ENCODE assay signal across 7 cellular contexts in the genomic region with DNA sequence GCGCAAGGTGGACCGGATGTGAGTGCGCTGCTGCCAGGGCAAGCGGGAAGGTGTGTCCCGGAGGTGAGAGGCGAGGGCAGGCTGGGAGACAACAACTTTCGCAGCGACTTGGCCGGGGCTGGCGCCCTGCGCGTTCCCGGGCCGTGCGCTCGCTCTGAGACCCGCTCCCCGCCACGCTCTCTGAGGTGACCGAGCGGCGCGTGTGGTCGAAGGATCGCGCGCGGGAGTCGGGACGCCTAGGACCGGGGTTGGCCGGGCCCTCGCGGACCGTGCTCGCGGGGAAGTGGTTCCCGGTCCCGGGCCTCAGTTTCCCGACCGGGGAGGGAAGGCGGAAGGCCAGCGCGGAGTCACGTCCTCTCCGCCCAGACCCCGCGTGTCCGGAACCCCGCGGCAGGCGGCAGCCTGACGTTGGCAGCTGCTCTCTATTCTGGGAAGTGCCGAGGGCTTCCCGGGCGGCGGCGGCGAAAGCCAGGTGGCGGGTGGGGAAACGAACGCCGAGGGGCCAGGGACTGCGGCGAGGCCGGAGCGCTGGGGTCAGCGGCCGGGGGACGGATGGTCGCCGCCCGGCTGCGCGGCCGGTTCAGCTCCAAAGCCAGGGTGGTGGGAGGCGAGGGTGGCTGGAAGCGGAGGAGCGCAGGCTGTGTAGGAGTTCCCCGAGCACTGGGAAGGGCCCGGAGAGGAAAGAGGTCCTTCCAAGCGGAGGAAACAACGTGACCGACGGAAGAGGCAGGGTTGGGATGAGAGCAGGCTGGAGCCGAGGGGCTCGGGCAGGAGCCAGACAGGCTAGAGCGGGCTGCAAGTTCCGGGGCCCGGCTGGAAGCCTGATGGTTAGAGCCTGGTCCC. TPM values are rescaled to one million over a fixed set of nuclear protein-coding genes. Genes with fewer than 3 reads are reported as not detected.
DNase-seq lines count a peak whose midpoint lies in the region; ATAC-seq and TF ChIP-seq lines count a peak whose summit lies in the region.

No MANE protein-coding gene starts in this region.

- peak; percentile 72 for DNase-seq in astrocyte of the hippocampus (ENCODE audit: low read depth, low spot score)
- peak; percentile 82 for DNase-seq in spleen
- DNase-seq in NAMALWA (ENCODE audit: low spot score): no peak

- intact Hi-C loops in spleen (cut with DNase I; ENCODE audit: low total_unique reads): no loop called here

- WGBS in spleen, 5 donors: 3 to 18% (median 5%) methylated on average over 16 to 90 of the region's 90 CpGs

- peaks cover 33% of the 10 kb centered on the region for H3K36me3 ChIP-seq in iPS-20b (ENCODE audit: insufficient read depth, low read depth, low read length)
- no peaks in the 10 kb centered on the region for H3K36me3 ChIP-seq in spleen

- ATAC-seq in GM18517 (IDR thresholded peaks at IDR 0.05; ENCODE audit: unreplicated experiment) (peak; percentile 27), HG02970 (IDR thresholded peaks at IDR 0.05; ENCODE audit: low FRiP score, unreplicated experiment) (peak; percentile 33)

- no peak for TF ChIP-seq POLR2A in spleen (IDR thresholded peaks at IDR 0.05)

- no peak for TF ChIP-seq CTCF in spleen (IDR thresholded peaks at IDR 0.05 in 8 of 11, conservative IDR thresholded peaks at IDR 0.05 in 3 of 11)

- peaks cover 15% of the 10 kb centered on the region for H3K27me3 ChIP-seq in iPS-20b (ENCODE audit: insufficient read depth, low read length)
- H3K27me3 ChIP-seq in spleen (replicated peaks in 1 of 7): peaks cover 0 to 65% (median 23%) of the 10 kb centered on the region in 7 donors

- peak overlapping the region; percentile 78 for H3K4me3 ChIP-seq in iPS-20b (ENCODE audit: low read length)
- H3K4me3 ChIP-seq in spleen: peak overlapping the region; percentile 53 to 88 (median 72)

- H3K9me3 ChIP-seq in iPS-20b (ENCODE audit: insufficient read depth, low read depth, low read length) (peaks cover 26% of the 10 kb centered on the region), spleen (no peaks in the 10 kb centered on the region)

- H3K4me1 ChIP-seq in iPS-20b (ENCODE audit: insufficient read depth, low read length): peaks cover 8% of the 10 kb centered on the region; the same call in 1 of the 2 replicates
- H3K4me1 ChIP-seq in spleen: peaks cover under 1 to 55% (median 35%) of the 10 kb centered on the region in 6 donors

- peak overlapping the region; percentile 69; the same call in 1 of the 2 replicates for H3K9ac ChIP-seq in iPS-20b (ENCODE audit: low read depth, low read length)

- H3K27ac ChIP-seq in iPS-20b (ENCODE audit: low read length): no peak overlapping the region
- H3K27ac ChIP-seq in spleen: peak overlapping the region; percentile 58 to 88 (median 84)

TF ChIP-seq in PFSK-1, 5 proteins besides CTCF, POLR2A, EP300 and RAD21:
- TF ChIP-seq FOXP2 (optimal IDR thresholded peaks at IDR 0.05; ENCODE audit: borderline replicate concordance, extremely low read depth, extremely low read length, insufficient read depth) (peak; percentile 76), POLR2AphosphoS5 (IDR thresholded peaks at IDR 0.05; ENCODE audit: low read depth, low read length) (peak; percentile 46), TAF1 (IDR thresholded peaks at IDR 0.05; ENCODE audit: borderline replicate concordance, insufficient read depth, low read length) (no peak)

RNA-seq across cellular contexts. Expression of gene IGF2BP2, which starts 1.0 kb away (rescaled TPM):
- polyA plus RNA-seq in PFSK-1 (2012; ENCODE audit: insufficient read length, low read depth): 52.0 TPM
- 10 to 100 TPM; 10.0 to 21.1 (median 13.8) TPM for total RNA-seq in spleen
- polyA plus RNA-seq in spleen: 1 to 10 TPM; 1.1 to 4.3 (median 2.1) TPM
